9 cellular contexts compared by ENCODE assay signal in genomic region chr10:86178401-86179142, GRCh38.
A peak's percentile ranks its signal among the peaks of the same experiment; 100 is the strongest.
DNase-seq lines count a peak whose midpoint lies in the region; ATAC-seq and FAIRE-seq lines count a peak whose summit lies in the region.
"Had no signal": no experiment of that assay in that cellular context is flagged by ENCODE, and none has a peak within 500 bp of the region (broad histone marks: within the 10 kb centered on the region; RNA-seq: fewer than 3 reads in every experiment).

No MANE protein-coding gene starts in this region.

- no peaks in the 10 kb centered on the region for H3K36me3 ChIP-seq in SJCRH30

- no peaks in the 10 kb centered on the region for H3K27me3 ChIP-seq in SJCRH30

- no peak for FAIRE-seq in frontal cortex (lab: Jason Lieb, UNC)

- ATAC-seq in HG03025 (IDR thresholded peaks at IDR 0.05; ENCODE audit: low FRiP score, unreplicated experiment) = no peak

- H3K4me1 ChIP-seq in SJCRH30 = no peaks in the 10 kb centered on the region

- DNase-seq in AG20443 (ENCODE audit: low spot score) = peak; percentile 60
- peak; percentile 27 for DNase-seq in GM19238 (ENCODE audit: insufficient read length, low spot score)
- DNase-seq in SJCRH30 = peak; percentile 5 to 13
- DNase-seq in kidney tubule cell (ENCODE audit: low spot score) = peak; percentile 20
- DNase-seq in NCI-H1417 treated with DMSO at 0.1 percent for 48 hours (lab: John Stamatoyannopoulos, UW) = no peak
- DNase-seq in frontal cortex (ENCODE audit: low spot score in 2 of 2) = no peak
- no peak for DNase-seq in NCI-H1694 treated with DMSO at 0.1 percent for 48 hours (lab: John Stamatoyannopoulos, UW)

- H3K9me3 ChIP-seq in SJCRH30 (replicated peaks) = no peaks in the 10 kb centered on the region

- no peak overlapping the region for H3K27ac ChIP-seq in SJCRH30
- H3K27ac ChIP-seq: epithelial cell of prostate had no signal

- no peak overlapping the region for H3K4me3 ChIP-seq in SJCRH30

Comparison
In these comparisons a context has a peak if more than half of its experiments do, and no peak if none do; other contexts are left out.
1. DNase-seq: peak in AG20443 (single experiment), GM19238 (single experiment), SJCRH30 (2 of 2) and kidney tubule cell (single experiment); none in NCI-H1417 treated with DMSO at 0.1 percent for 48 hours (single experiment), frontal cortex (0 of 2) and NCI-H1694 treated with DMSO at 0.1 percent for 48 hours (single experiment).